Comparison of ENCODE assay signal across 1 cellular context in genomic region chr20:45337367-45338120, GRCh38.
A peak's percentile ranks its signal among the peaks of the same experiment; 100 is the strongest.
TF ChIP-seq lines count a peak whose summit lies in the region.

No MANE protein-coding gene starts in this region.

TF ChIP-seq in HEK293, 187 proteins besides CTCF, POLR2A, EP300 and RAD21 (continued from another document):
- peak; percentile 79 for TF ChIP-seq EGR2 (tag by site-specific recombination; IDR thresholded peaks at IDR 0.05; ENCODE audit: low read depth)
- no peak for TF ChIP-seq ZNF121 (tag by site-specific recombination; IDR thresholded peaks at IDR 0.05)
- TF ChIP-seq ZNF341 (tag by site-specific recombination; IDR thresholded peaks at IDR 0.05; ENCODE audit: low read depth) = peak; percentile 58
- TF ChIP-seq KLF8 (tag by site-specific recombination; IDR thresholded peaks at IDR 0.05) = no peak
- TF ChIP-seq ZNF555 (tag by site-specific recombination; conservative IDR thresholded peaks at IDR 0.05) = no peak
- peak; percentile 46; the same call in 1 of the 2 replicates for TF ChIP-seq OSR2 (tag by site-specific recombination; IDR thresholded peaks at IDR 0.05)
- TF ChIP-seq KLF7 (tag by site-specific recombination; IDR thresholded peaks at IDR 0.05; ENCODE audit: borderline replicate concordance) = no peak
- no peak for TF ChIP-seq ZNF621 (tag by site-specific recombination; IDR thresholded peaks at IDR 0.05)
- no peak for TF ChIP-seq ZNF768 (tag by site-specific recombination; IDR thresholded peaks at IDR 0.05)
- peak; percentile 90 for TF ChIP-seq ZNF600 (tag by site-specific recombination; IDR thresholded peaks at IDR 0.05)
- peak; percentile 70; the same call in 1 of the 2 replicates for TF ChIP-seq PRDM1 (tag by site-specific recombination; IDR thresholded peaks at IDR 0.05)
- peak; percentile 26 for TF ChIP-seq ZNF335 (tag by site-specific recombination; conservative IDR thresholded peaks at IDR 0.05)
- TF ChIP-seq ZBTB10 (tag by site-specific recombination; IDR thresholded peaks at IDR 0.05) = no peak
- no peak for TF ChIP-seq PBX3 (CRISPR knock-in tag; IDR thresholded peaks at IDR 0.05)
- TF ChIP-seq ZNF140 (tag by site-specific recombination; IDR thresholded peaks at IDR 0.05) = no peak
- peak; percentile 56; the same call in 1 of the 2 replicates for TF ChIP-seq ZIC2 (tag by site-specific recombination; IDR thresholded peaks at IDR 0.05)
- no peak for TF ChIP-seq ZNF692 (tag by site-specific recombination; IDR thresholded peaks at IDR 0.05)
- no peak for TF ChIP-seq ZNF501 (tag by site-specific recombination; IDR thresholded peaks at IDR 0.05)
- peak; percentile 35; the same call in 1 of the 2 replicates for TF ChIP-seq HIC1 (tag by site-specific recombination; IDR thresholded peaks at IDR 0.05)
- no peak for TF ChIP-seq ZNF19 (tag by site-specific recombination; IDR thresholded peaks at IDR 0.05; ENCODE audit: low read depth)
- TF ChIP-seq ZFHX2 (tag by site-specific recombination; conservative IDR thresholded peaks at IDR 0.05) = peak; percentile 77
- TF ChIP-seq BCL11B (tag by site-specific recombination; IDR thresholded peaks at IDR 0.05; ENCODE audit: low read depth) = no peak
- TF ChIP-seq GLIS1 (tag by site-specific recombination; IDR thresholded peaks at IDR 0.05) = peak; percentile 97
- TF ChIP-seq PRDM10 (tag by site-specific recombination; IDR thresholded peaks at IDR 0.05) = peak; percentile 25; the same call in 1 of the 2 replicates
- TF ChIP-seq SP7 (tag by site-specific recombination; IDR thresholded peaks at IDR 0.05) = 0 out of 2 replicates have a peak, but pooled peaks have one; percentile 18
- TF ChIP-seq KLF10 (tag by site-specific recombination; IDR thresholded peaks at IDR 0.05) = no peak
- no peak for TF ChIP-seq ZNF138 (tag by site-specific recombination; IDR thresholded peaks at IDR 0.05; ENCODE audit: borderline replicate concordance)
- no peak for TF ChIP-seq ZFP3 (tag by site-specific recombination; IDR thresholded peaks at IDR 0.05; ENCODE audit: low read depth)
- TF ChIP-seq ATF2 (tag by site-specific recombination; IDR thresholded peaks at IDR 0.05; ENCODE audit: low read depth) = no peak
- peak; percentile 64 for TF ChIP-seq GLIS2 (tag by site-specific recombination; IDR thresholded peaks at IDR 0.05)
- TF ChIP-seq ZSCAN18 (tag by site-specific recombination; IDR thresholded peaks at IDR 0.05) = no peak
- no peak for TF ChIP-seq INSM2 (tag by site-specific recombination; IDR thresholded peaks at IDR 0.05)
- TF ChIP-seq TRIM28 (IDR thresholded peaks at IDR 0.05; ENCODE audit: borderline replicate concordance, low read length) = no peak
